30 cellular contexts compared by ENCODE assay signal in the genomic region with DNA sequence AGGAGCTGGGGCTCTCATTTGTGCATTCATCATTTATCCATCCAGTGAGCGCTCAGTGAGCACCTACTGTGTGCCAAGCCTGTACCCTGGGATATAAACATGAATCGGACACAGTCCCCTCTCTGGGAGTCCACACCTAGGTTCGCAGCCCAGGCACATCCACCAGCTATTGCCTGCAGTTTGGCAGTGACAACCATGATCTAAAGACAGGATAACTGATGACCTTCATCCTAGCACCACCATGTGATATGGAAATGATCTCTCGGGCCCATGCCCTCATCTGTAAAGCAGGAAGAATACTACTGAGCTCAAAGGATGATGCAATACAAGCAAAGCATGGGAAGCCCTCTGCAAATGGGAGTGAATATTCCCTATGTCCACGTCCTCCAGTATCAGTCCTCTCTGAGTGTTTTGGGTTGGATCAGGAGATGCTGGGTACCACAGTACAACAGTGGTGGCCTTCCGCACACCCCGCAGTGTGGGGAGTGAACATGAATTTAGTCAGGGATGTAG.
"Had no signal": no experiment of that assay in that cellular context is flagged by ENCODE, and none has a peak within 500 bp of the region (broad histone marks: within the 10 kb centered on the region; RNA-seq: fewer than 3 reads in every experiment).

No MANE protein-coding gene starts in this region.

- H3K27ac Mint-ChIP-seq: naive thymus-derived CD4-positive, alpha-beta T cell; natural killer cell; nephron; neural progenitor cell; progenitor cell of endocrine pancreas; stimulated activated memory B cell treated with anti-CD40 and anti-IgM and Interleukin-4, amounts not matched to agents 10 μg/mL and 1 μg/mL and 100 μg/mL, for 72 hours had no signal

- DNase-seq: naive thymus-derived CD4-positive, alpha-beta T cell; natural killer cell; occipital lobe; ovary; posterior cingulate gyrus; psoas muscle; right cardiac atrium; stimulated activated CD4-positive, alpha-beta T cell treated with anti-CD3 and anti-CD28 coated beads, Interleukin-12 subunit alpha, Interleukin-12 subunit beta, amount 100 ng/mL, for 4 hours; stimulated activated CD4-positive, alpha-beta T cell treated with anti-CD3 and anti-CD28 coated beads, Interleukin-1b, Interleukin-23, amount 100 ng/mL, for 48 hours; stimulated activated CD4-positive, alpha-beta T cell treated with anti-CD3 and anti-CD28 coated beads, Interleukin-4, amount 100 ng/mL, for 1 hour; stimulated activated CD4-positive, alpha-beta T cell treated with anti-CD3 and anti-CD28 coated beads, Interleukin-4, amount 100 ng/mL, for 4 hours; stimulated activated CD8-positive, alpha-beta memory T cell treated with anti-CD3 and anti-CD28 coated beads, Interleukin-4, amount 100 ng/mL, for 48 hours; stimulated activated naive CD4-positive, alpha-beta T cell; stimulated activated naive CD8-positive, alpha-beta T cell treated with anti-CD3 and anti-CD28 coated beads, Interleukin-15, amount 100 ng/mL, for 72 hours; stimulated activated naive CD8-positive, alpha-beta T cell treated with anti-CD3 and anti-CD28 coated beads, Interleukin-15, Interleukin-2, amounts not matched to agents 100 U/mL and 50 U/mL, for 24 hours; substantia nigra; testis; trophoblast cell; upper lobe of left lung had no signal

- H3K27ac ChIP-seq: neural progenitor cell, ovary, parathyroid adenoma, psoas muscle, skin epidermis, suprapubic skin, testis, tibial nerve, upper lobe of left lung, vagina had no signal

- FAIRE-seq: urothelium cell line had no signal

- H3K4me1 Mint-ChIP-seq: naive thymus-derived CD4-positive, alpha-beta T cell; natural killer cell; stimulated activated memory B cell treated with anti-CD40 and anti-IgM and Interleukin-4, amounts not matched to agents 10 μg/mL and 1 μg/mL and 100 μg/mL, for 72 hours; stimulated activated naive CD8-positive, alpha-beta T cell treated with anti-CD3 and anti-CD28 coated beads, Interleukin-15, amount 100 ng/mL, for 72 hours had no signal

- H3K4me2 ChIP-seq: neural progenitor cell had no signal

- H3K36me3 Mint-ChIP-seq: natural killer cell; neural progenitor cell; stimulated activated memory B cell treated with anti-CD40 and anti-IgM and Interleukin-4, amounts not matched to agents 10 μg/mL and 1 μg/mL and 100 μg/mL, for 72 hours had no signal

- H2AFZ ChIP-seq: neural progenitor cell, parathyroid adenoma had no signal

- H3K4me3 Mint-ChIP-seq: naive thymus-derived CD4-positive, alpha-beta T cell; natural killer cell; nephron; neural progenitor cell; stimulated activated memory B cell treated with anti-CD40 and anti-IgM and Interleukin-4, amounts not matched to agents 10 μg/mL and 1 μg/mL and 100 μg/mL, for 72 hours; stimulated activated naive CD8-positive, alpha-beta T cell treated with anti-CD3 and anti-CD28 coated beads, Interleukin-15, amount 100 ng/mL, for 72 hours had no signal

- H3K9me3 ChIP-seq: ovary, psoas muscle, suprapubic skin, testis, upper lobe of left lung, vagina had no signal

- H3K4me3 ChIP-seq: neural progenitor cell, ovary, psoas muscle, skin epidermis, suprapubic skin, testis, tibial nerve, upper lobe of left lung, vagina had no signal

- ATAC-seq: naive thymus-derived CD4-positive, alpha-beta T cell; natural killer cell; psoas muscle; right cardiac atrium; sciatic nerve; stimulated activated memory B cell treated with anti-CD40 and anti-IgM and Interleukin-4, amounts not matched to agents 10 μg/mL and 1 μg/mL and 100 μg/mL, for 72 hours; stimulated activated naive CD8-positive, alpha-beta T cell treated with anti-CD3 and anti-CD28 coated beads, Interleukin-15, amount 100 ng/mL, for 72 hours; stimulated activated naive CD8-positive, alpha-beta T cell treated with anti-CD3 and anti-CD28 coated beads, Interleukin-15, Interleukin-2, amounts not matched to agents 100 U/mL and 50 U/mL, for 24 hours had no signal

- H3K4me1 ChIP-seq: neural progenitor cell, parathyroid adenoma, psoas muscle, suprapubic skin, testis, tibial nerve, upper lobe of left lung had no signal

- H3K9ac ChIP-seq: neural progenitor cell, parathyroid adenoma had no signal

- H3K27me3 ChIP-seq: ovary, suprapubic skin, testis, tibial nerve, upper lobe of left lung, vagina had no signal

- H3K36me3 ChIP-seq: neural progenitor cell, ovary, suprapubic skin, tibial nerve, upper lobe of left lung, vagina had no signal

- H3K27me3 Mint-ChIP-seq: stimulated activated naive CD8-positive, alpha-beta T cell treated with anti-CD3 and anti-CD28 coated beads, Interleukin-15, amount 100 ng/mL, for 72 hours had no signal

- H3K79me2 ChIP-seq: parathyroid adenoma had no signal
